ENCODE assay signal across 8 cellular contexts in genomic region chr14:91872517-91873470, GRCh38. TPM values are rescaled to one million over a fixed set of nuclear protein-coding genes. Genes with fewer than 3 reads are reported as not detected.
A peak's percentile ranks its signal among the peaks of the same experiment; 100 is the strongest.
DNase-seq lines count a peak whose midpoint lies in the region; ATAC-seq and TF ChIP-seq lines count a peak whose summit lies in the region.

No MANE protein-coding gene starts in this region.

- no peak; the same call in 1 of the 2 replicates for TF ChIP-seq EP300 in Ishikawa (IDR thresholded peaks at IDR 0.05; ENCODE audit: borderline replicate concordance)

- DNase-seq in AG08396 (ENCODE audit: low spot score) (peak; percentile 45), right cardiac atrium (peak; percentile 85 to 93 (median 86)), ureter (ENCODE audit: low spot score) (peak; percentile 89), KG1 (lab: John Stamatoyannopoulos, UW) (no peak)
- DNase-seq in activated effector memory CD4-positive, alpha-beta T cell treated with Interleukin-2 at 50 U/mL for 16 hours, result peak; percentile 57

- peaks cover 7% of the 10 kb centered on the region for H3K4me1 ChIP-seq in right cardiac atrium (ENCODE audit: control insufficient read depth, insufficient read depth, low read length)

- peak overlapping the region; percentile 50 for H3K27ac ChIP-seq in right cardiac atrium (ENCODE audit: low read length)

- WGBS in right cardiac atrium, result 55% methylated on average over 15 of the region's 15 CpGs

- H3K9me3 ChIP-seq in right cardiac atrium (ENCODE audit: control insufficient read depth, low read length), result no peaks in the 10 kb centered on the region

- no peaks in the 10 kb centered on the region for H3K27me3 ChIP-seq in right cardiac atrium (ENCODE audit: control insufficient read depth, insufficient read depth)

- TF ChIP-seq RAD21 in Ishikawa (IDR thresholded peaks at IDR 0.05; ENCODE audit: low read depth), result no peak

- intact Hi-C loops in right cardiac atrium (cut with DNase I), result no loop called here

- peak; percentile 5 for ATAC-seq in GM19438 (IDR thresholded peaks at IDR 0.05; ENCODE audit: low read depth, unreplicated experiment)
- peak; percentile 89 to 91 for ATAC-seq in right cardiac atrium
- no peak for ATAC-seq in HG03439 (IDR thresholded peaks at IDR 0.05; ENCODE audit: unreplicated experiment)

- H3K4me3 ChIP-seq in right cardiac atrium (ENCODE audit: low read length), result no peak overlapping the region

TF ChIP-seq in Ishikawa, 13 proteins besides CTCF, POLR2A, EP300 and RAD21:
- TF ChIP-seq EGR1 (IDR thresholded peaks at IDR 0.05) (no peak), ZBTB7A (IDR thresholded peaks at IDR 0.05; ENCODE audit: low read depth) (no peak), CREB1 (IDR thresholded peaks at IDR 0.05; ENCODE audit: low read depth) (no peak), FOXM1 (IDR thresholded peaks at IDR 0.05; ENCODE audit: borderline replicate concordance, low read depth) (no peak), YY1 (IDR thresholded peaks at IDR 0.05; ENCODE audit: low read depth) (no peak), TAF1 (IDR thresholded peaks at IDR 0.05; ENCODE audit: low read depth) (no peak), NFIC (IDR thresholded peaks at IDR 0.05) (peak; percentile 70)
- TF ChIP-seq, protein P1, sequence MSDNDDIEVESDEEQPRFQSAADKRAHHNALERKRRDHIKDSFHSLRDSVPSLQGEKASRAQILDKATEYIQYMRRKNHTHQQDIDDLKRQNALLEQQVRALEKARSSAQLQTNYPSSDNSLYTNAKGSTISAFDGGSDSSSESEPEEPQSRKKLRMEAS (IDR thresholded peaks at IDR 0.05), result no peak
TF ChIP-seq in Ishikawa: peak in this region for 1.

RNA-seq across cellular contexts. Expression of gene TC2N, which starts 5.5 kb away (rescaled TPM):
- total RNA-seq in right cardiac atrium (10 to 100 TPM in 3 of 4 donors, 1 to 10 TPM in 1; 8.6 to 17.4 (median 15.0) TPM), ureter (119 TPM)
- 7.1 TPM for polyA plus RNA-seq in right cardiac atrium
